In the genomic region with DNA sequence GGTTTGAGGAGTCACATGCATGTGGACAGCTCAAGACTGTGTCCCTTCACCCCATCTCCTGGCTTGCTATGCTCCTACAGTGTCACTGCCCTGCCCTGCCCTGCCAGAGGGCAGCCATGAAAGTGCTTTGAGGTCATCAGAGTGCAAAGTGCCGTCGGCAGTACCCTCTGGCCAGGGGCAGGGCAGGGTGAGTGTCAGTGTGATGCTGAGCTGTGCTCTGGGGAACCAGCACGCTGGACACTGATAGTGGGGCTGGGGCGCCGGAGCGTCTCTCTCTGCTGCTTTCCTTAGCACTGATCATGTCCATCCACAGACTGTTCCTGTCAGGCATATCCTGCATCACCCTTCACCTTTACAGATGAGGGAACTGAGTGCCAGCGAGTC, we compare ENCODE assay signal across 15 cellular contexts. TPM values are rescaled to one million over a fixed set of nuclear protein-coding genes. Genes with fewer than 3 reads are reported as not detected.
A peak's percentile ranks its signal among the peaks of the same experiment; 100 is the strongest.
DNase-seq lines count a peak whose midpoint lies in the region; ATAC-seq lines count a peak whose summit lies in the region.
"Had no signal": no experiment of that assay in that cellular context is flagged by ENCODE, and none has a peak within 500 bp of the region (broad histone marks: within the 10 kb centered on the region; RNA-seq: fewer than 3 reads in every experiment).

No MANE protein-coding gene starts in this region.

- no peak for DNase-seq in activated T-cell treated with anti-CD3 and anti-CD28 coated beads, Interleukin-2, amount 50 U/mL, for 24 hours
- DNase-seq in activated T-cell treated with anti-CD3 and anti-CD28 coated beads for 4 hours (no peak), left lobe of liver (ENCODE audit: low spot score) (no peak), kidney glomerular epithelial cell (lab: John Stamatoyannopoulos, UW) (no peak), DMS153 treated with DMSO at 0.1 percent for 48 hours (lab: John Stamatoyannopoulos, UW; ENCODE audit: unreplicated experiment) (no peak), RKO (ENCODE audit: low spot score) (no peak)
- no peak for DNase-seq in stimulated activated naive B cell treated with anti-CD40 and anti-IgM and Interleukin-4, amounts not matched to agents 10 μg/mL and 1 μg/mL and 100 μg/mL, for 72 hours
- DNase-seq: activated CD4-positive, alpha-beta T cell treated with anti-CD3 and anti-CD28 coated beads, Interleukin-2, amount 50 U/mL, for 4 hours; activated gamma-delta T cell treated with Interleukin-2 at 50 U/mL for 16 hours; naive B cell; NCI-H2107; SHP77 treated with DMSO at 0.1 percent for 48 hours; stimulated activated naive CD8-positive, alpha-beta T cell treated with anti-CD3 and anti-CD28 coated beads, Interleukin-15, amount 100 ng/mL, for 72 hours had no signal

- peak overlapping the region; percentile 43 for H3K4me3 Mint-ChIP-seq in activated T-cell treated with anti-CD3 and anti-CD28 coated beads, Interleukin-2, amount 50 U/mL, for 24 hours
- peak overlapping the region; percentile 76 for H3K4me3 Mint-ChIP-seq in activated naive CD8-positive, alpha-beta T cell
- H3K4me3 Mint-ChIP-seq in stimulated activated naive B cell treated with anti-CD40 and anti-IgM and Interleukin-4, amounts not matched to agents 10 μg/mL and 1 μg/mL and 100 μg/mL, for 72 hours: peak overlapping the region; percentile 83 to 85

- ATAC-seq in left lobe of liver: peak; percentile 38
- ATAC-seq in stimulated activated naive B cell treated with anti-CD40 and anti-IgM and Interleukin-4, amounts not matched to agents 10 μg/mL and 1 μg/mL and 100 μg/mL, for 72 hours (replicated peaks): peak; percentile 1 to 2
- ATAC-seq: stimulated activated naive CD8-positive, alpha-beta T cell treated with anti-CD3 and anti-CD28 coated beads, Interleukin-15, amount 100 ng/mL, for 72 hours had no signal

- H3K9me3 Mint-ChIP-seq in activated T-cell treated with anti-CD3 and anti-CD28 coated beads, Interleukin-2, amount 50 U/mL, for 24 hours: no peaks in the 10 kb centered on the region
- H3K9me3 Mint-ChIP-seq in activated naive CD8-positive, alpha-beta T cell (ENCODE audit: low read depth): no peaks in the 10 kb centered on the region
- H3K9me3 Mint-ChIP-seq in stimulated activated naive B cell treated with anti-CD40 and anti-IgM and Interleukin-4, amounts not matched to agents 10 μg/mL and 1 μg/mL and 100 μg/mL, for 72 hours: no peaks in the 10 kb centered on the region
- H3K9me3 Mint-ChIP-seq: naive B cell; stimulated activated naive CD8-positive, alpha-beta T cell treated with anti-CD3 and anti-CD28 coated beads, Interleukin-15, amount 100 ng/mL, for 72 hours had no signal

- H3K27ac Mint-ChIP-seq in activated T-cell treated with anti-CD3 and anti-CD28 coated beads, Interleukin-2, amount 50 U/mL, for 24 hours: peak overlapping the region; percentile 86
- peak overlapping the region; percentile 89 for H3K27ac Mint-ChIP-seq in activated naive CD8-positive, alpha-beta T cell
- H3K27ac Mint-ChIP-seq in stimulated activated naive B cell treated with anti-CD40 and anti-IgM and Interleukin-4, amounts not matched to agents 10 μg/mL and 1 μg/mL and 100 μg/mL, for 72 hours: peak overlapping the region; percentile 90

- no peaks in the 10 kb centered on the region for H3K27me3 Mint-ChIP-seq in activated T-cell treated with anti-CD3 and anti-CD28 coated beads, Interleukin-2, amount 50 U/mL, for 24 hours
- no peaks in the 10 kb centered on the region for H3K27me3 Mint-ChIP-seq in activated naive CD8-positive, alpha-beta T cell
- no peaks in the 10 kb centered on the region for H3K27me3 Mint-ChIP-seq in stimulated activated naive B cell treated with anti-CD40 and anti-IgM and Interleukin-4, amounts not matched to agents 10 μg/mL and 1 μg/mL and 100 μg/mL, for 72 hours
- H3K27me3 Mint-ChIP-seq: naive B cell; stimulated activated naive CD8-positive, alpha-beta T cell treated with anti-CD3 and anti-CD28 coated beads, Interleukin-15, amount 100 ng/mL, for 72 hours had no signal

- H3K36me3 Mint-ChIP-seq in activated T-cell treated with anti-CD3 and anti-CD28 coated beads, Interleukin-2, amount 50 U/mL, for 24 hours (ENCODE audit: low read depth): peaks cover 64% of the 10 kb centered on the region
- peaks cover 2% of the 10 kb centered on the region for H3K36me3 Mint-ChIP-seq in activated naive CD8-positive, alpha-beta T cell
- H3K36me3 Mint-ChIP-seq in stimulated activated naive B cell treated with anti-CD40 and anti-IgM and Interleukin-4, amounts not matched to agents 10 μg/mL and 1 μg/mL and 100 μg/mL, for 72 hours: peaks cover 43 to 56% of the 10 kb centered on the region in 2 donors

- peaks cover 45% of the 10 kb centered on the region for H3K4me1 Mint-ChIP-seq in activated T-cell treated with anti-CD3 and anti-CD28 coated beads, Interleukin-2, amount 50 U/mL, for 24 hours (ENCODE audit: low read depth)
- H3K4me1 Mint-ChIP-seq in activated naive CD8-positive, alpha-beta T cell (ENCODE audit: low read depth): peaks cover 24% of the 10 kb centered on the region
- H3K4me1 Mint-ChIP-seq in stimulated activated naive B cell treated with anti-CD40 and anti-IgM and Interleukin-4, amounts not matched to agents 10 μg/mL and 1 μg/mL and 100 μg/mL, for 72 hours: peaks cover 46 to 74% of the 10 kb centered on the region in 2 donors

RNA-seq across cellular contexts. Expression of gene SPATA32, which starts 1.6 kb away (rescaled TPM):
- not detected for total RNA-seq in left lobe of liver
- total RNA-seq: kidney epithelial cell had no signal

RNA-seq across cellular contexts. Expression of gene FMNL1, which starts 41.8 kb away (rescaled TPM):
- total RNA-seq in left lobe of liver: 3.4 TPM

RNA-seq across cellular contexts. Expression of gene MAP3K14, which starts 53.4 kb away (rescaled TPM):
- total RNA-seq in left lobe of liver: 6.9 TPM
